8 cellular contexts compared by ENCODE assay signal in the genomic region with DNA sequence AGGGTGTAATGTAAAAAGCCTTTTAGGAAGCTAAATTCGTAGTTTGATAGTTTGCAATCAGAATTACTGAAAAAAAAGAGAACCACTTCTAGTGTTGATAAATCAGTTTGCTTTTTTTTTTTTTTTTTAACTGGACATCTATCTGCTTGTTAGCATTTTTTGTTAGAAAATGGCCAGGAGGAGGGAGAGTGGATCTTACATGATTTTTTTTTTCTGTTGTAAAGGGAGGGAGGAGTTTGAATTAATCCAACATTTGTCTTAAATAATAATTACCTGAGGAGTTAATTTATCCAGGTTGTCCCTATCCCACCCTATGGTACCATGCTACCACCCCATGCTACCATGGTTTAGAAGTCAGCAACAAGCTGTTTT. TPM values are rescaled to one million over a fixed set of nuclear protein-coding genes. Genes with fewer than 3 reads are reported as not detected.
DNase-seq lines count a peak whose midpoint lies in the region; ATAC-seq and TF ChIP-seq lines count a peak whose summit lies in the region.

No MANE protein-coding gene starts in this region.

- peak overlapping the region; percentile 99 for H3K27ac Mint-ChIP-seq in progenitor cell of endocrine pancreas

- no peaks in the 10 kb centered on the region for H3K9me3 Mint-ChIP-seq in progenitor cell of endocrine pancreas (ENCODE audit: low read depth)

- peaks cover 46% of the 10 kb centered on the region for H3K4me1 Mint-ChIP-seq in progenitor cell of endocrine pancreas (ENCODE audit: low read depth)

- peak overlapping the region; percentile 90; the same call in 1 of the 2 replicates for H3K9ac ChIP-seq in ES-I3 (ENCODE audit: low read depth, low read length)

- no peak for TF ChIP-seq CTCF in esophagus squamous epithelium (IDR thresholded peaks at IDR 0.05)
- TF ChIP-seq CTCF in progenitor cell of endocrine pancreas (IDR thresholded peaks at IDR 0.05; ENCODE audit: unreplicated experiment), result no peak

- ATAC-seq in HG03139 (IDR thresholded peaks at IDR 0.05; ENCODE audit: unreplicated experiment), result no peak
- no peak for ATAC-seq in GM18868 (IDR thresholded peaks at IDR 0.05; ENCODE audit: unreplicated experiment)

- H3K27me3 ChIP-seq in SJCRH30 (no peaks in the 10 kb centered on the region), esophagus squamous epithelium (no peaks in the 10 kb centered on the region)

- H3K4me3 Mint-ChIP-seq in progenitor cell of endocrine pancreas (ENCODE audit: low read depth), result peak overlapping the region; percentile 89

- H3K4me1 ChIP-seq in ES-I3 (ENCODE audit: insufficient read depth, low read length) (peaks cover 10% of the 10 kb centered on the region; the same call in 1 of the 2 replicates), SJCRH30 (peaks cover 22% of the 10 kb centered on the region), esophagus squamous epithelium (peaks cover 21 to 47% (median 22%) of the 10 kb centered on the region in 3 donors)

- H3K4me3 ChIP-seq in SJCRH30 (peak overlapping the region; percentile 99), esophagus squamous epithelium (peak overlapping the region; percentile 66 to 98 (median 96))

- DNase-seq in SJCRH30 (no peak), esophagus squamous epithelium (lab: John Stamatoyannopoulos, UW) (no peak), progenitor cell of endocrine pancreas (ENCODE audit: low spot score, unreplicated experiment) (no peak), GOT3 (lab: John Stamatoyannopoulos, UW) (no peak), COLO668 (lab: John Stamatoyannopoulos, UW; ENCODE audit: unreplicated experiment) (no peak)

- H3K27ac ChIP-seq in SJCRH30 (peak overlapping the region; percentile 64; the same call in 1 of the 2 replicates), esophagus squamous epithelium (peak overlapping the region; percentile 25 to 99 (median 95))

- no peaks in the 10 kb centered on the region for H3K27me3 Mint-ChIP-seq in progenitor cell of endocrine pancreas

- H3K9me3 ChIP-seq in ES-I3 (ENCODE audit: control insufficient read depth, insufficient read depth, low read length) (no peaks in the 10 kb centered on the region), SJCRH30 (replicated peaks) (no peaks in the 10 kb centered on the region), esophagus squamous epithelium (no peaks in the 10 kb centered on the region)

- WGBS in esophagus squamous epithelium, 2 donors, result 0 to 4% methylated on average over 1 of the region's 1 CpG

- H3K36me3 ChIP-seq in ES-I3 (ENCODE audit: insufficient read depth, low read length) (no peaks in the 10 kb centered on the region), SJCRH30 (no peaks in the 10 kb centered on the region), esophagus squamous epithelium (no peaks in the 10 kb centered on the region)

- H3K36me3 Mint-ChIP-seq in progenitor cell of endocrine pancreas (ENCODE audit: insufficient read depth), result peaks cover 1% of the 10 kb centered on the region

- intact Hi-C loops in esophagus squamous epithelium (cut with DNase I), result no loop called here

- TF ChIP-seq POLR2A in esophagus squamous epithelium (IDR thresholded peaks at IDR 0.05), result no peak

RNA-seq across cellular contexts. Expression of gene FBXO34, which starts 1.2 kb away (rescaled TPM):
- total RNA-seq in SJCRH30 (2014; rRNA removed; shearing (Covaris generic)), result 18.1 and 19.6 TPM in 2 replicates
- total RNA-seq in esophagus squamous epithelium, result 10 to 100 TPM; 33.3 to 43.1 (median 34.5) TPM
- total RNA-seq in progenitor cell of endocrine pancreas, result 32.1 and 32.4 TPM in 2 replicates
